16 cellular contexts compared by ENCODE assay signal in genomic region chr15:70810916-70811578, GRCh38. TPM values are rescaled to one million over a fixed set of nuclear protein-coding genes. Genes with fewer than 3 reads are reported as not detected.
DNase-seq lines count a peak whose midpoint lies in the region; ATAC-seq, FAIRE-seq and TF ChIP-seq lines count a peak whose summit lies in the region.
"Had no signal": no experiment of that assay in that cellular context is flagged by ENCODE, and none has a peak within 500 bp of the region (broad histone marks: within the 10 kb centered on the region; RNA-seq: fewer than 3 reads in every experiment).

No MANE protein-coding gene starts in this region.

- H3K36me3 Mint-ChIP-seq in GM23338 (ENCODE audit: low read depth) = no peaks in the 10 kb centered on the region
- no peaks in the 10 kb centered on the region for H3K36me3 Mint-ChIP-seq in activated CD4-positive, alpha-beta memory T cell treated with anti-CD3 and anti-CD28 coated beads, Interleukin-2, amount 10 ng/mL, durations not matched to agents 7 days and 5 days (ENCODE audit: low read depth)
- H3K36me3 Mint-ChIP-seq: CD4-positive, CD25-positive, alpha-beta regulatory T cell had no signal

- H3K27me3 ChIP-seq in GM23338 (ENCODE audit: insufficient read depth) (no peaks in the 10 kb centered on the region), IMR-90 (ENCODE audit: control insufficient read depth, insufficient read depth, low read length) (no peaks in the 10 kb centered on the region), H1 (replicated peaks in 1 of 4; ENCODE audit: control insufficient read depth in 3 of 4, extremely low read depth in 1 of 4, insufficient read depth in 3 of 4, low read length in 3 of 4) (no peaks in the 10 kb centered on the region), osteoblast (ENCODE audit: insufficient read depth, low read length) (no peaks in the 10 kb centered on the region)
- H3K27me3 ChIP-seq: Peyer's patch had no signal

- H2BK5ac ChIP-seq in IMR-90 (ENCODE audit: low read depth, low read length, poor library complexity, severe bottlenecking) (peak overlapping the region; percentile 15), H1 (ENCODE audit: low read depth, low read length) (no peak overlapping the region)

- H2AK5ac ChIP-seq in IMR-90 (ENCODE audit: low read depth, low read length) = peak overlapping the region; percentile 65
- no peak overlapping the region for H2AK5ac ChIP-seq in H1 (ENCODE audit: low read depth, low read length)

- no peak for FAIRE-seq in H1 (lab: Jason Lieb, UNC)
- FAIRE-seq: HepG2 had no signal

- peak overlapping the region; percentile 62 for H2AK9ac ChIP-seq in IMR-90 (replicated peaks; ENCODE audit: low read depth, low read length, poor library complexity)

- H3K27ac Mint-ChIP-seq in GM23338 = no peak overlapping the region
- no peak overlapping the region for H3K27ac Mint-ChIP-seq in activated CD4-positive, alpha-beta memory T cell treated with anti-CD3 and anti-CD28 coated beads, Interleukin-2, amount 10 ng/mL, durations not matched to agents 7 days and 5 days
- H3K27ac Mint-ChIP-seq: CD4-positive, CD25-positive, alpha-beta regulatory T cell had no signal

- H3K4me3 ChIP-seq in GM23338 (no peak overlapping the region), IMR-90 (ENCODE audit: insufficient read depth, low read depth, low read length) (no peak overlapping the region), H1 (ENCODE audit: extremely low read depth in 1 of 4, insufficient read depth in 2 of 4, low read depth in 3 of 4, low read length in 4 of 4) (no peak overlapping the region), osteoblast (ENCODE audit: insufficient read depth, low read length) (no peak overlapping the region)
- H3K4me3 ChIP-seq: Peyer's patch had no signal

- no peak for TF ChIP-seq EP300 in H1 (IDR thresholded peaks at IDR 0.05; ENCODE audit: borderline replicate concordance in 1 of 2, low read depth in 2 of 2, low read length in 2 of 2)

- H4K91ac ChIP-seq in IMR-90 (ENCODE audit: insufficient read depth, low read depth, low read length) (peak overlapping the region; percentile 68), H1 (replicated peaks; ENCODE audit: insufficient read length, low read length) (no peak overlapping the region)

- no peaks in the 10 kb centered on the region for H3K9me3 Mint-ChIP-seq in GM23338
- no peaks in the 10 kb centered on the region for H3K9me3 Mint-ChIP-seq in activated CD4-positive, alpha-beta memory T cell treated with anti-CD3 and anti-CD28 coated beads, Interleukin-2, amount 10 ng/mL, durations not matched to agents 7 days and 5 days

- POLR2A ChIA-PET in IMR-90 (lab: Charles Lee; ENCODE audit: unreplicated experiment) = no interaction called here
- POLR2A ChIA-PET in H1 (lab: Charles Lee; ENCODE audit: partially characterized antibody) = no interaction called here
- POLR2A ChIA-PET in activated CD4-positive, alpha-beta memory T cell treated with anti-CD3 and anti-CD28 coated beads, Interleukin-2, amount 10 ng/mL, durations not matched to agents 7 days and 5 days (lab: Charles Lee) = no interaction called here

- H4K8ac ChIP-seq in IMR-90 (ENCODE audit: low read depth in 2 of 2, low read length in 2 of 2) = peak overlapping the region; percentile 6 to 81; a peak in 3 of 4 replicates
- no peak overlapping the region for H4K8ac ChIP-seq in H1 (ENCODE audit: extremely low read depth, insufficient read depth, low read length)

- H3K4me2 ChIP-seq in GM23338 (no peak overlapping the region), IMR-90 (ENCODE audit: low read depth, low read length) (no peak overlapping the region), H1 (ENCODE audit: insufficient read depth in 1 of 2, low read depth in 2 of 2, low read length in 2 of 2) (no peak overlapping the region), osteoblast (ENCODE audit: insufficient read depth, low read length) (no peak overlapping the region)

- no peak for TF ChIP-seq CTCF in GM23338 (conservative IDR thresholded peaks at IDR 0.05; ENCODE audit: low read depth in 2 of 2)
- TF ChIP-seq CTCF in IMR-90 (conservative IDR thresholded peaks at IDR 0.05; ENCODE audit: low read depth, low read length) = no peak
- TF ChIP-seq CTCF in H1 (IDR thresholded peaks at IDR 0.05; ENCODE audit: control extremely low read depth in 1 of 3, insufficient read depth in 1 of 3, low read depth in 1 of 3, low read length in 3 of 3) = peak in 2 of 3 experiments; percentile 12 to 23; a peak in 2 of 4 replicates
- peak; percentile 8 for TF ChIP-seq CTCF in osteoblast (IDR thresholded peaks at IDR 0.05; ENCODE audit: extremely low read depth, low read depth, low read length)

- H3K27me3 Mint-ChIP-seq in GM23338 (ENCODE audit: insufficient read depth, low read depth, poor library complexity) = peaks cover 2% of the 10 kb centered on the region
- H3K27me3 Mint-ChIP-seq in activated CD4-positive, alpha-beta memory T cell treated with anti-CD3 and anti-CD28 coated beads, Interleukin-2, amount 10 ng/mL, durations not matched to agents 7 days and 5 days = peaks cover 12% of the 10 kb centered on the region

- H2BK20ac ChIP-seq in IMR-90 (ENCODE audit: low read depth, low read length) = peak overlapping the region; percentile 86
- H2BK20ac ChIP-seq in H1 (ENCODE audit: low read length) = no peak overlapping the region

- H3K9me2 ChIP-seq in GM23338 (ENCODE audit: insufficient read depth) = 0 out of 2 replicates have a peak, but pooled peaks cover 2% of the 10 kb centered on the region

- H2BK15ac ChIP-seq in IMR-90 (ENCODE audit: low read depth, low read length) (peak overlapping the region; percentile 31; the same call in 2 of the 3 replicates), H1 (ENCODE audit: low read length) (no peak overlapping the region)

- intact Hi-C loops in IMR-90 (cut with micrococcal nuclease) = no loop called here

- H4K20me1 ChIP-seq in GM23338 (replicated peaks; ENCODE audit: insufficient read depth) (no peaks in the 10 kb centered on the region), IMR-90 (ENCODE audit: insufficient read depth, low read length) (peaks cover 2% of the 10 kb centered on the region; the same call in 1 of the 2 replicates), H1 (replicated peaks in 1 of 2; ENCODE audit: control insufficient read depth in 1 of 2, insufficient read depth in 2 of 2, low read length in 2 of 2) (no peaks in the 10 kb centered on the region), osteoblast (ENCODE audit: insufficient read depth, low read length) (no peaks in the 10 kb centered on the region)

- no TSS peak for BruUV-seq in IMR-90 (replicated peaks; lab: Mats Ljungman, UMichigan)

- ATAC-seq in GM23338 (peak; percentile 62), IMR-90 (ENCODE audit: low read depth) (no peak), GM18517 (IDR thresholded peaks at IDR 0.05; ENCODE audit: unreplicated experiment) (no peak)

- H2BK120ac ChIP-seq in IMR-90 (ENCODE audit: low read depth, low read length) (peak overlapping the region; percentile 88), H1 (replicated peaks; ENCODE audit: low read depth, low read length) (no peak overlapping the region)

- H3K9ac ChIP-seq in IMR-90 (ENCODE audit: low read depth, low read length) (no peak overlapping the region), H1 (replicated peaks in 1 of 4; ENCODE audit: extremely low read depth in 1 of 4, low read depth in 3 of 4, low read length in 3 of 4) (no peak overlapping the region)
- H3K9ac ChIP-seq: KMS-11 had no signal

- CTCF ChIA-PET in IMR-90 (lab: Yijun Ruan, JAX) (interaction anchor here (0.6 to 2.0 kb wide), 13 partner anchors 11 to 206 kb away, joined by 3 to 12 read pairs (median 4); no protein-coding TSS in a partner anchor), H1 (lab: Charles Lee; ENCODE audit: partially characterized antibody) (interaction anchor here (0.7 to 6.0 kb wide), 28 partner anchors 10 to 988 kb away, joined by 3 to 43 read pairs (median 5); no protein-coding TSS in a partner anchor)
- CTCF ChIA-PET in activated CD4-positive, alpha-beta memory T cell treated with anti-CD3 and anti-CD28 coated beads, Interleukin-2, amount 10 ng/mL, durations not matched to agents 7 days and 5 days (lab: Charles Lee) = interaction anchor here (0.8 to 2.4 kb wide), 10 partner anchors 9 to 135 kb away, joined by 3 to 19 read pairs (median 4); no protein-coding TSS in a partner anchor

- H3K36me3 ChIP-seq in GM23338 (ENCODE audit: insufficient read depth) (no peaks in the 10 kb centered on the region), IMR-90 (ENCODE audit: control insufficient read depth, insufficient read depth, low read length) (no peaks in the 10 kb centered on the region), H1 (ENCODE audit: control insufficient read depth in 2 of 4, insufficient read depth in 4 of 4, low read length in 3 of 4) (no peaks in the 10 kb centered on the region), osteoblast (ENCODE audit: insufficient read depth, low read length) (no peaks in the 10 kb centered on the region)
- H3K36me3 ChIP-seq: Peyer's patch had no signal

- H3K23ac ChIP-seq in IMR-90 (ENCODE audit: low read depth, low read length) = peak overlapping the region; percentile 79
- H3K23ac ChIP-seq in H1 (ENCODE audit: insufficient read length) = no peak overlapping the region

- no peaks in the 10 kb centered on the region for H3K23me2 ChIP-seq in H1 (ENCODE audit: low read depth, low read length)

- no peak overlapping the region for H3K27ac ChIP-seq in GM23338 (ENCODE audit: low read depth)
- H3K27ac ChIP-seq in IMR-90 (ENCODE audit: insufficient read depth, low read length) = no peak overlapping the region; the same call in 1 of the 2 replicates
- no peak overlapping the region for H3K27ac ChIP-seq in H1 (ENCODE audit: low read depth, low read length)
- H3K27ac ChIP-seq in osteoblast (ENCODE audit: low read depth, low read length) = no peak overlapping the region
- H3K27ac ChIP-seq: KMS-11, Peyer's patch had no signal

- TF ChIP-seq POLR2A in IMR-90 (IDR thresholded peaks at IDR 0.05; ENCODE audit: low read depth, low read length) (no peak), H1 (IDR thresholded peaks at IDR 0.05; ENCODE audit: control extremely low read depth in 1 of 2, low read depth in 2 of 2, low read length in 2 of 2) (no peak)

- H3K4ac ChIP-seq in IMR-90 (ENCODE audit: low read depth, low read length) = peak overlapping the region; percentile 78
- H3K4ac ChIP-seq in H1 (replicated peaks; ENCODE audit: insufficient read length, low read depth, low read length) = no peak overlapping the region

- peaks cover 5% of the 10 kb centered on the region; the same call in 2 of the 3 replicates for H3K4me1 Mint-ChIP-seq in GM23338
- peaks cover 2% of the 10 kb centered on the region for H3K4me1 Mint-ChIP-seq in activated CD4-positive, alpha-beta memory T cell treated with anti-CD3 and anti-CD28 coated beads, Interleukin-2, amount 10 ng/mL, durations not matched to agents 7 days and 5 days

- peak overlapping the region; percentile 6; the same call in 1 of the 2 replicates for H4K5ac ChIP-seq in IMR-90 (ENCODE audit: low read depth, low read length)
- H4K5ac ChIP-seq in H1 (ENCODE audit: insufficient read length, low read depth, low read length) = no peak overlapping the region

- peaks cover 28% of the 10 kb centered on the region for H3K9me1 ChIP-seq in IMR-90 (ENCODE audit: insufficient read depth, low read length)

- H3K14ac ChIP-seq in IMR-90 (replicated peaks; ENCODE audit: low read depth, low read length) = peak overlapping the region; percentile 61
- H3K14ac ChIP-seq in H1 (ENCODE audit: insufficient read length) = no peak overlapping the region

- no peaks in the 10 kb centered on the region for H3F3A ChIP-seq in GM23338 (replicated peaks; ENCODE audit: low read depth)

- H3K18ac ChIP-seq in IMR-90 (ENCODE audit: low read depth, low read length) (peak overlapping the region; percentile 25; the same call in 1 of the 2 replicates), H1 (ENCODE audit: extremely low read depth, low read length) (no peak overlapping the region)

- in situ Hi-C loops in IMR-90 (cut with MboI; ENCODE audit: low sequenced_read_pairs) = loop anchor here (10.0 kb wide), 1 partner anchor 136 kb away; no protein-coding TSS in a partner anchor

- H3K4me1 ChIP-seq in GM23338 (ENCODE audit: insufficient read depth) (no peaks in the 10 kb centered on the region), IMR-90 (ENCODE audit: control insufficient read depth, insufficient read depth, low read length) (peaks cover 12% of the 10 kb centered on the region), H1 (replicated peaks in 1 of 4; ENCODE audit: control insufficient read depth in 3 of 4, insufficient read depth in 4 of 4, low read length in 3 of 4) (no peaks in the 10 kb centered on the region), osteoblast (ENCODE audit: insufficient read depth, low read length) (peaks cover 7% of the 10 kb centered on the region)
- H3K4me1 ChIP-seq: Caco-2, Peyer's patch had no signal

- no peaks in the 10 kb centered on the region for H3K9me3 ChIP-seq in IMR-90 (ENCODE audit: control insufficient read depth, insufficient read depth, low read length)
- H3K9me3 ChIP-seq in H1 (ENCODE audit: insufficient read depth in 2 of 2, low read depth in 1 of 2, low read length in 1 of 2) = no peaks in the 10 kb centered on the region
- H3K9me3 ChIP-seq in osteoblast (ENCODE audit: low read depth, low read length) = no peaks in the 10 kb centered on the region
- H3K9me3 ChIP-seq: Caco-2, Peyer's patch had no signal

- DNase-seq in GM23338 (ENCODE audit: low spot score) = no peak
- DNase-seq in IMR-90 = no peak
- no peak for DNase-seq in H1 (ENCODE audit: low read depth in 1 of 2, low spot score in 2 of 2)
- no peak for DNase-seq in osteoblast (ENCODE audit: insufficient read length, low spot score, missing footprints)
- DNase-seq in DMS79 treated with DMSO at 0.1 percent for 48 hours (lab: John Stamatoyannopoulos, UW) = no peak
- DNase-seq in activated CD4-positive, alpha-beta memory T cell treated with anti-CD3 and anti-CD28 coated beads, Interleukin-2, amount 10 ng/mL, durations not matched to agents 7 days and 5 days = no peak
- DNase-seq: Caco-2; CD4-positive, CD25-positive, alpha-beta regulatory T cell; NCI-H1092; NCI-H2081 treated with DMSO at 0.1 percent for 48 hours; NCI-H510A treated with DMSO at 0.1 percent for 48 hours; NCI-H82; Peyer's patch had no signal

- H3K79me2 ChIP-seq in GM23338 (replicated peaks; ENCODE audit: insufficient read depth) (no peaks in the 10 kb centered on the region), H1 (ENCODE audit: control insufficient read depth in 1 of 2, insufficient read depth in 2 of 2, low read length in 2 of 2) (no peaks in the 10 kb centered on the region), osteoblast (ENCODE audit: insufficient read depth, low read length) (no peaks in the 10 kb centered on the region)

- dilution Hi-C loops in IMR-90 (cut with HindIII; ENCODE audit: low sequenced_read_pairs, unreplicated experiment) = no loop called here

- no peak overlapping the region for H2BK12ac ChIP-seq in H1 (ENCODE audit: low read depth, low read length)

- H3K79me1 ChIP-seq in IMR-90 (ENCODE audit: low read depth in 1 of 2, low read length in 2 of 2) (peaks cover 5 to 40% of the 10 kb centered on the region in 2 experiments; a peak in 3 of 4 replicates), H1 (ENCODE audit: low read depth, low read length) (no peaks in the 10 kb centered on the region)

- WGBS in IMR-90 (ENCODE audit: extremely low coverage in 2 of 2, insufficient read length in 1 of 2), 2 experiments = 97% methylated on average over 6 of the region's 9 CpGs; no CpG with 5 or more reads in 1 of the 2 experiments
- 88% methylated on average over 9 of the region's 9 CpGs; no CpG with 5 or more reads in 1 of the 2 experiments for WGBS in H1 (ENCODE audit: extremely low coverage in 1 of 2, insufficient coverage in 1 of 2, insufficient read length in 1 of 2, insufficient replicate concordance in 2 of 2, low coverage in 1 of 2, low lambda C conversion rate in 2 of 2, missing lambda C conversion rate in 1 of 2), 2 experiments

- no peak overlapping the region for H3K4me3 Mint-ChIP-seq in GM23338
- no peak overlapping the region for H3K4me3 Mint-ChIP-seq in activated CD4-positive, alpha-beta memory T cell treated with anti-CD3 and anti-CD28 coated beads, Interleukin-2, amount 10 ng/mL, durations not matched to agents 7 days and 5 days
- H3K4me3 Mint-ChIP-seq: CD4-positive, CD25-positive, alpha-beta regulatory T cell had no signal

- TF ChIP-seq RAD21 in IMR-90 (IDR thresholded peaks at IDR 0.05; ENCODE audit: low read length) (no peak), H1 (IDR thresholded peaks at IDR 0.05 in 1 of 2, conservative IDR thresholded peaks at IDR 0.05 in 1 of 2; ENCODE audit: low read depth in 2 of 2, low read length in 2 of 2) (0 out of 4 replicates have a peak, but pooled peaks of 1 of the 2 experiments have one; percentile 10)

- 0 out of 2 replicates have a peak overlapping the region, but pooled peaks have one; percentile 63 for H2AFZ ChIP-seq in GM23338
- no peak overlapping the region for H2AFZ ChIP-seq in IMR-90 (replicated peaks; ENCODE audit: low read length, poor library complexity)
- no peak overlapping the region for H2AFZ ChIP-seq in H1 (ENCODE audit: low read length)
- H2AFZ ChIP-seq in osteoblast (ENCODE audit: low read length) = no peak overlapping the region

- H3K56ac ChIP-seq in IMR-90 (ENCODE audit: extremely low read depth, insufficient read depth, low read length) = no peak overlapping the region
- H3K56ac ChIP-seq in H1 (replicated peaks; ENCODE audit: insufficient read length, low read depth, low read length) = no peak overlapping the region

RNA-seq across cellular contexts. Expression of gene LARP6, which starts 42.9 kb away (rescaled TPM):
- 19.7 and 22.4 TPM in 2 replicates for total RNA-seq in GM23338 (2014; rRNA removed; shearing (Covaris generic))
- polyA plus RNA-seq in GM23338 (2016; fragmentation: Nextera tagmentation; extraction: Ambion mirVana) = 18.0 and 20.0 TPM in 2 replicates
- 36.4 and 78.3 TPM in 2 replicates for total RNA-seq in IMR-90 (2012; rRNA removed)
- 135 and 146 TPM in 2 replicates for polyA plus RNA-seq in IMR-90 (2012; rRNA removed)
- polyA plus RNA-seq in IMR-90 (2012; cell fraction: cytosol; rRNA removed) = 160 and 262 TPM in 2 replicates
- polyA plus RNA-seq in IMR-90 (2012; cell fraction: nucleus; rRNA removed; ENCODE audit: low replicate concordance) = 56.0 and 108 TPM in 2 replicates
- 20.2 and 21.0 TPM in 2 replicates for total RNA-seq in H1 (2021; fragmentation: NEBNext Ultra II Directional; extraction: Animal tissue kit (Norgen Biotek cat#: 25700))
- polyA plus RNA-seq in H1 (2011; rRNA removed) = 23.9 and 24.7 TPM in 2 replicates
- polyA plus RNA-seq in H1 (2011; cell fraction: cytosol; rRNA removed) = 24.6 TPM
- polyA plus RNA-seq in H1 (2011; cell fraction: nucleus; rRNA removed) = 15.6 TPM
- 21.5 to 30.2 TPM (median 23.2 TPM) in 4 replicates for polyA plus RNA-seq in H1 (2012, experiment 1 of 2)
- polyA plus RNA-seq in H1 (2012, experiment 2 of 2) = 15.6 TPM
- 17.0 TPM for polyA plus RNA-seq in H1 (2013, experiment 1 of 2)
- 17.2 TPM for polyA plus RNA-seq in H1 (2013, experiment 2 of 2)
- 12.1 and 12.8 TPM in 2 replicates for polyA minus RNA-seq in H1 (2011; rRNA and poly(A)+ RNA removed)
- 5.7 TPM for polyA minus RNA-seq in H1 (2011; cell fraction: cytosol; rRNA and poly(A)+ RNA removed)
- polyA minus RNA-seq in H1 (2011; cell fraction: nucleus; rRNA and poly(A)+ RNA removed) = 15.3 TPM
- total RNA-seq in osteoblast = 76.0 and 77.4 TPM in 2 replicates
- not detected for total RNA-seq in activated CD4-positive, alpha-beta memory T cell treated with anti-CD3 and anti-CD28 coated beads, Interleukin-2, amount 10 ng/mL, durations not matched to agents 7 days and 5 days
- total RNA-seq: CD4-positive, CD25-positive, alpha-beta regulatory T cell had no signal
- polyA plus RNA-seq: CD4-positive, CD25-positive, alpha-beta regulatory T cell had no signal

RNA-seq across cellular contexts. Expression of gene UACA, which starts 47.7 kb away (rescaled TPM):
- 16.9 and 21.5 TPM in 2 replicates for total RNA-seq in GM23338 (2014; rRNA removed; shearing (Covaris generic))
- polyA plus RNA-seq in GM23338 (2016; fragmentation: Nextera tagmentation; extraction: Ambion mirVana) (25.9 and 35.8 TPM in 2 replicates), IMR-90 (2012; rRNA removed) (127 and 156 TPM in 2 replicates), H1 (2011; rRNA removed) (21.1 and 28.6 TPM in 2 replicates)
- total RNA-seq in IMR-90 (2012; rRNA removed) (505 and 507 TPM in 2 replicates), osteoblast (158 and 161 TPM in 2 replicates)
- 34.2 and 47.8 TPM in 2 replicates for polyA plus RNA-seq in IMR-90 (2012; cell fraction: cytosol; rRNA removed)
- polyA plus RNA-seq in IMR-90 (2012; cell fraction: nucleus; rRNA removed; ENCODE audit: low replicate concordance) = 121 and 277 TPM in 2 replicates
- total RNA-seq in H1 (2021; fragmentation: NEBNext Ultra II Directional; extraction: Animal tissue kit (Norgen Biotek cat#: 25700)) = 34.4 and 38.9 TPM in 2 replicates
- polyA plus RNA-seq in H1 (2011; cell fraction: cytosol; rRNA removed) = 18.7 TPM
- 57.3 TPM for polyA plus RNA-seq in H1 (2011; cell fraction: nucleus; rRNA removed)
- 35.2 to 47.3 TPM (median 39.4 TPM) in 4 replicates for polyA plus RNA-seq in H1 (2012, experiment 1 of 2)
- 0.59 TPM for polyA plus RNA-seq in H1 (2012, experiment 2 of 2)
- polyA plus RNA-seq in H1 (2013, experiment 1 of 2) = 35.4 TPM
- 39.7 TPM for polyA plus RNA-seq in H1 (2013, experiment 2 of 2)
- 129 and 134 TPM in 2 replicates for polyA minus RNA-seq in H1 (2011; rRNA and poly(A)+ RNA removed)
- polyA minus RNA-seq in H1 (2011; cell fraction: cytosol; rRNA and poly(A)+ RNA removed) = 33.8 TPM
- polyA minus RNA-seq in H1 (2011; cell fraction: nucleus; rRNA and poly(A)+ RNA removed) = 83.7 TPM
- total RNA-seq in activated CD4-positive, alpha-beta memory T cell treated with anti-CD3 and anti-CD28 coated beads, Interleukin-2, amount 10 ng/mL, durations not matched to agents 7 days and 5 days = 1 to 10 TPM in 1 of 2 experiments, under 1 TPM in 1; 0.58 to 1.3 TPM
- total RNA-seq: CD4-positive, CD25-positive, alpha-beta regulatory T cell had no signal

Comparison
In these comparisons a context has a peak if more than half of its experiments do, and no peak if none do; other contexts are left out.
1. CTCF ChIP-seq: peak in H1 (2 of 3) and osteoblast (single experiment); none in GM23338 (0 of 2) and IMR-90 (single experiment).
2. RNA of gene LARP6, which starts 42.9 kb away (total RNA-seq): 76.0 to 77.4 TPM in osteoblast, 36.4 to 78.3 TPM in IMR-90, 19.7 to 22.4 TPM in GM23338 and 20.2 to 21.0 TPM in H1; not detected in activated CD4-positive, alpha-beta memory T cell treated with anti-CD3 and anti-CD28 coated beads, Interleukin-2, amount 10 ng/mL, durations not matched to agents 7 days and 5 days; every median in the first group is over 10 times any median in the second.